ENCODE assay signal across 1 cellular context in genomic region chr15:74133703-74134386, GRCh38.
A peak's percentile ranks its signal among the peaks of the same experiment; 100 is the strongest.
TF ChIP-seq lines count a peak whose summit lies in the region.

No MANE protein-coding gene starts in this region.

TF ChIP-seq in H1, 55 proteins besides CTCF, POLR2A, EP300 and RAD21:
- TF ChIP-seq USF2 (IDR thresholded peaks at IDR 0.05; ENCODE audit: low read length) (no peak), KDM4A (IDR thresholded peaks at IDR 0.05; ENCODE audit: low read depth, low read length, severe bottlenecking) (peak; percentile 5), EGR1 (IDR thresholded peaks at IDR 0.05; ENCODE audit: borderline replicate concordance, low read depth, low read length) (no peak), SAP30 (IDR thresholded peaks at IDR 0.05; ENCODE audit: insufficient read depth, insufficient replicate concordance, low read length) (no peak), MAX (IDR thresholded peaks at IDR 0.05) (no peak; the same call in none of the 2 replicates), CHD2 (IDR thresholded peaks at IDR 0.05; ENCODE audit: low read length) (no peak), PHF8 (conservative IDR thresholded peaks at IDR 0.05; ENCODE audit: low read depth, low read length) (no peak), SIX5 (IDR thresholded peaks at IDR 0.05; ENCODE audit: low read depth, low read length) (no peak), SUZ12 (IDR thresholded peaks at IDR 0.05; ENCODE audit: low read length) (peak; percentile 53), CBX8 (IDR thresholded peaks at IDR 0.05; ENCODE audit: borderline replicate concordance, low read depth, low read length) (peak; percentile 5; the same call in 1 of the 2 replicates), EZH2 (IDR thresholded peaks at IDR 0.05; ENCODE audit: low read depth, low read length, severe bottlenecking) (peak; percentile 22), POU5F1 (IDR thresholded peaks at IDR 0.05; ENCODE audit: low read depth, low read length) (no peak), SP1 (IDR thresholded peaks at IDR 0.05; ENCODE audit: low read depth, low read length) (no peak), SIN3A (conservative IDR thresholded peaks at IDR 0.05 in 1 of 2, IDR thresholded peaks at IDR 0.05 in 1 of 2; ENCODE audit: low read depth in 1 of 2, low read length in 2 of 2) (no peak), BRCA1 (IDR thresholded peaks at IDR 0.05; ENCODE audit: low read depth, low read length) (no peak), CHD7 (IDR thresholded peaks at IDR 0.05; ENCODE audit: insufficient replicate concordance, low read length) (no peak), POLR2AphosphoS5 (IDR thresholded peaks at IDR 0.05; ENCODE audit: low read depth, low read length) (no peak), CREB1 (IDR thresholded peaks at IDR 0.05) (0 out of 2 replicates have a peak, but pooled peaks have one; percentile 17), GTF2F1 (IDR thresholded peaks at IDR 0.05; ENCODE audit: borderline replicate concordance, low read depth, low read length) (no peak)
TF ChIP-seq in H1: peak in this region for 5.
